ENCODE assay signal across 8 cellular contexts in the genomic region with DNA sequence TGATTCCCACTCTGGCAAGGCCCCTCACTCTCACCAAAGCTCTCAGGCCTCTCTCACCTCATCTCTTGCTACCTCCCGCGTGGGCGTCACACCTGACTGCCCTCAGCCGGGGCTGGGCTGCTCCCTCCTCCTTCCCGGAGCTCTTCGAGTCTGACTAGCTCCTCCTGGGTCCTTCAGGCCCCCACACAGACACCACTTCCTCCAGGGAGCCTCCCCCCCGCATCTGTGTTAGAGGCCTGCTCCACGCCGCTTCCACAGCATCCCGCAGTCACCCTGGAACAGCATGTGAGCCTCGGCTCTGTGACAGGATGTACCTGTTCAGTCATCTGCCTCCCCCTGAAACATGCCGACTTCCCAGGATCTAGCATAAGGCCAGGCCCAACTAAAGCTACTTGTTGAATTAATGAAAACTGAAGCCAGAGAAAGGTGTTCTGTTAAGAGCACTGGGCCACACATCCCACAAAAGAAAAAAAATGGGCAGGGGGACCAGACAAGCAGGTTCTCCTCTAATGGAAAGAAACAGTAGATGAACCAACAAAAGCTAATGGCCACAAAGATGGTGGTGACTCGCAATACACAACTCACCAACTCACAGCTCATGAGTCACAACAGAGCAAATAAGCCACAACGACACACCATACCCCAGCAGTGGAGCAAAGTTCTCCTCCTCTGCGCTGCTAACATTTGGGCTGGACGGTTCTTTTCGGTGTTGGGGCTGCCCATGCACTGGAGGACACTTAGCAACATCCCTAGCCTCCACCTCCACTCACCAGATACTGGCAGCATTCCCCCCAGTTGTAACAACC.
DNase-seq lines count a peak whose midpoint lies in the region; ATAC-seq and TF ChIP-seq lines count a peak whose summit lies in the region.

No MANE protein-coding gene starts in this region.

- no peak for TF ChIP-seq CTCF in HL-60 (IDR thresholded peaks at IDR 0.05; ENCODE audit: insufficient read depth, low read length)

- H3K27me3 ChIP-seq in HL-60 (ENCODE audit: insufficient read depth, poor library complexity, severe bottlenecking): no peaks in the 10 kb centered on the region

- ATAC-seq in HG02840 (IDR thresholded peaks at IDR 0.05; ENCODE audit: low FRiP score, unreplicated experiment): no peak
- ATAC-seq in GM19023 (IDR thresholded peaks at IDR 0.05; ENCODE audit: unreplicated experiment): no peak

- DNase-seq in AML-193 (lab: John Stamatoyannopoulos, UW) (peak; percentile 31 to 42), HL-60 (ENCODE audit: low read depth in 1 of 2, low spot score in 1 of 2) (peak in 1 of 2 experiments; percentile 82), fibroblast of peridontal ligament (ENCODE audit: extremely low read depth) (peak; percentile 10), NCI-H748 treated with DMSO at 0.1 percent for 48 hours (lab: John Stamatoyannopoulos, UW) (no peak)
- DNase-seq in activated CD4-positive, alpha-beta T cell treated with anti-CD3 and anti-CD28 coated beads, Interleukin-2, amount 50 U/mL, for 4 hours: peak; percentile 38 to 43
- DNase-seq in stimulated activated CD4-positive, alpha-beta T cell treated with anti-CD3 and anti-CD28 coated beads, Interleukin-2, amount 100 ng/mL, for 4 hours (ENCODE audit: low read depth): peak; percentile 34

- H3K4me3 ChIP-seq in HL-60 (replicated peaks; ENCODE audit: insufficient read depth, low read length): peak overlapping the region; percentile 75

- H3K27ac ChIP-seq in HL-60 (replicated peaks): peak overlapping the region; percentile 98
